ENCODE assay signal across 11 cellular contexts in genomic region chr1:156494309-156494895, GRCh38. TPM values are rescaled to one million over a fixed set of nuclear protein-coding genes. Genes with fewer than 3 reads are reported as not detected.
DNase-seq lines count a peak whose midpoint lies in the region; ATAC-seq and TF ChIP-seq lines count a peak whose summit lies in the region.
"Had no signal": no experiment of that assay in that cellular context is flagged by ENCODE, and none has a peak within 500 bp of the region (broad histone marks: within the 10 kb centered on the region; RNA-seq: fewer than 3 reads in every experiment).

No MANE protein-coding gene starts in this region.

- H3K9me3 ChIP-seq in body of pancreas: no peaks in the 10 kb centered on the region
- no peaks in the 10 kb centered on the region for H3K9me3 ChIP-seq in thyroid gland

- intact Hi-C loops in body of pancreas (cut with DNase I) (no loop called here), thyroid gland (cut with DNase I) (no loop called here)

- peaks cover 17% of the 10 kb centered on the region for H3K36me3 Mint-ChIP-seq in activated naive CD8-positive, alpha-beta T cell treated with anti-CD3 and anti-CD28 coated beads for 36 hours
- peaks cover 12% of the 10 kb centered on the region for H3K36me3 Mint-ChIP-seq in activated naive CD8-positive, alpha-beta T cell treated with anti-CD3 and anti-CD28 coated beads, Interleukin-2, amount 50 U/mL, for 24 hours (ENCODE audit: low read depth)
- H3K36me3 Mint-ChIP-seq in mesothelial cell of epicardium: no peaks in the 10 kb centered on the region
- H3K36me3 Mint-ChIP-seq in HFFc6 (ENCODE audit: low read depth): peaks cover 16% of the 10 kb centered on the region

- H3K4me3 ChIP-seq in body of pancreas (no peak overlapping the region), thyroid gland (replicated peaks in 1 of 3) (no peak overlapping the region)

- peak overlapping the region in 3 of 4 donors; percentile 4 to 7 (median 7) for H3K27ac ChIP-seq in body of pancreas
- H3K27ac ChIP-seq in thyroid gland: peak overlapping the region in 2 of 3 donors; percentile 93 to 97

- TF ChIP-seq POLR2A in body of pancreas (IDR thresholded peaks at IDR 0.05): no peak
- no peak for TF ChIP-seq POLR2A in thyroid gland (IDR thresholded peaks at IDR 0.05)

- H3K9me3 Mint-ChIP-seq in activated naive CD8-positive, alpha-beta T cell treated with anti-CD3 and anti-CD28 coated beads for 36 hours: no peaks in the 10 kb centered on the region
- no peaks in the 10 kb centered on the region for H3K9me3 Mint-ChIP-seq in activated naive CD8-positive, alpha-beta T cell treated with anti-CD3 and anti-CD28 coated beads, Interleukin-2, amount 50 U/mL, for 24 hours
- H3K9me3 Mint-ChIP-seq in mesothelial cell of epicardium: no peaks in the 10 kb centered on the region
- H3K9me3 Mint-ChIP-seq in HFFc6: no peaks in the 10 kb centered on the region
- H3K9me3 Mint-ChIP-seq: activated naive CD8-positive, alpha-beta T cell treated with anti-CD3 and anti-CD28 coated beads, Interleukin-2, amount 10 ng/mL, durations not matched to agents 7 days and 5 days had no signal

- H3K36me3 ChIP-seq in body of pancreas (replicated peaks in 1 of 2; ENCODE audit: insufficient read depth in 1 of 2, low read depth in 2 of 2) (no peaks in the 10 kb centered on the region), thyroid gland (no peaks in the 10 kb centered on the region)

- peaks cover 97% of the 10 kb centered on the region for H3K4me1 ChIP-seq in body of pancreas
- H3K4me1 ChIP-seq in thyroid gland: peaks cover 91 to 92% of the 10 kb centered on the region in 2 donors

- WGBS in body of pancreas, 2 donors: 37 to 51% methylated on average over 5 to 7 of the region's 7 CpGs
- WGBS in thyroid gland, 2 donors: 62 to 66% methylated on average over 7 of the region's 7 CpGs

- no peak for ATAC-seq in activated naive CD8-positive, alpha-beta T cell treated with anti-CD3 and anti-CD28 coated beads, Interleukin-2, amount 50 U/mL, for 24 hours
- no peak for ATAC-seq in body of pancreas
- ATAC-seq in HG03175 (IDR thresholded peaks at IDR 0.05; ENCODE audit: unreplicated experiment): no peak

- no peaks in the 10 kb centered on the region for H3K27me3 Mint-ChIP-seq in activated naive CD8-positive, alpha-beta T cell treated with anti-CD3 and anti-CD28 coated beads for 36 hours
- H3K27me3 Mint-ChIP-seq in activated naive CD8-positive, alpha-beta T cell treated with anti-CD3 and anti-CD28 coated beads, Interleukin-2, amount 50 U/mL, for 24 hours: no peaks in the 10 kb centered on the region
- H3K27me3 Mint-ChIP-seq in mesothelial cell of epicardium (ENCODE audit: low read depth): no peaks in the 10 kb centered on the region
- H3K27me3 Mint-ChIP-seq in HFFc6 (ENCODE audit: insufficient read depth): peaks cover 8% of the 10 kb centered on the region
- H3K27me3 Mint-ChIP-seq: activated naive CD8-positive, alpha-beta T cell treated with anti-CD3 and anti-CD28 coated beads, Interleukin-2, amount 10 ng/mL, durations not matched to agents 7 days and 5 days had no signal

- no peak for DNase-seq in activated naive CD8-positive, alpha-beta T cell treated with anti-CD3 and anti-CD28 coated beads for 36 hours
- no peak for DNase-seq in activated naive CD8-positive, alpha-beta T cell treated with anti-CD3 and anti-CD28 coated beads, Interleukin-2, amount 50 U/mL, for 24 hours
- no peak for DNase-seq in body of pancreas
- DNase-seq in mesothelial cell of epicardium (ENCODE audit: low spot score in 2 of 2, unreplicated experiment in 2 of 2): no peak
- no peak for DNase-seq in thyroid gland
- no peak for DNase-seq in dedifferentiated amniotic fluid mesenchymal stem cell (ENCODE audit: extremely low spot score)
- no peak for DNase-seq in HFFc6
- DNase-seq: activated naive CD8-positive, alpha-beta T cell treated with anti-CD3 and anti-CD28 coated beads, Interleukin-2, amount 10 ng/mL, durations not matched to agents 7 days and 5 days; NCI-H1105 treated with DMSO at 0.1 percent for 48 hours; NCI-H69 had no signal

- H3K27ac Mint-ChIP-seq in activated naive CD8-positive, alpha-beta T cell treated with anti-CD3 and anti-CD28 coated beads for 36 hours: peak overlapping the region; percentile 69
- H3K27ac Mint-ChIP-seq in activated naive CD8-positive, alpha-beta T cell treated with anti-CD3 and anti-CD28 coated beads, Interleukin-2, amount 50 U/mL, for 24 hours: no peak overlapping the region
- H3K27ac Mint-ChIP-seq in mesothelial cell of epicardium: peak overlapping the region; percentile 6
- H3K27ac Mint-ChIP-seq in HFFc6: no peak overlapping the region

- no peak for TF ChIP-seq CTCF in body of pancreas (IDR thresholded peaks at IDR 0.05)
- no peak for TF ChIP-seq CTCF in mesothelial cell of epicardium (IDR thresholded peaks at IDR 0.05; ENCODE audit: unreplicated experiment)
- no peak for TF ChIP-seq CTCF in thyroid gland (IDR thresholded peaks at IDR 0.05)
- TF ChIP-seq CTCF in HFFc6 (IDR thresholded peaks at IDR 0.05): no peak

- H3K4me1 Mint-ChIP-seq in activated naive CD8-positive, alpha-beta T cell treated with anti-CD3 and anti-CD28 coated beads for 36 hours: peaks cover 94% of the 10 kb centered on the region
- H3K4me1 Mint-ChIP-seq in activated naive CD8-positive, alpha-beta T cell treated with anti-CD3 and anti-CD28 coated beads, Interleukin-2, amount 50 U/mL, for 24 hours: peaks cover 99% of the 10 kb centered on the region
- H3K4me1 Mint-ChIP-seq in mesothelial cell of epicardium: peaks cover 73% of the 10 kb centered on the region
- peaks cover 84% of the 10 kb centered on the region for H3K4me1 Mint-ChIP-seq in HFFc6 (ENCODE audit: low read depth)

- no peak overlapping the region for H3K4me3 Mint-ChIP-seq in activated naive CD8-positive, alpha-beta T cell treated with anti-CD3 and anti-CD28 coated beads for 36 hours
- H3K4me3 Mint-ChIP-seq in activated naive CD8-positive, alpha-beta T cell treated with anti-CD3 and anti-CD28 coated beads, Interleukin-2, amount 50 U/mL, for 24 hours: no peak overlapping the region
- H3K4me3 Mint-ChIP-seq in mesothelial cell of epicardium: no peak overlapping the region
- H3K4me3 Mint-ChIP-seq in HFFc6: no peak overlapping the region
- H3K4me3 Mint-ChIP-seq: activated naive CD8-positive, alpha-beta T cell treated with anti-CD3 and anti-CD28 coated beads, Interleukin-2, amount 10 ng/mL, durations not matched to agents 7 days and 5 days had no signal

- no peaks in the 10 kb centered on the region for H3K27me3 ChIP-seq in body of pancreas
- H3K27me3 ChIP-seq in thyroid gland: no peaks in the 10 kb centered on the region

RNA-seq across cellular contexts. Expression of gene MEF2D, which starts 6.2 kb away (rescaled TPM):
- 10 to 100 TPM; 25.7 to 27.8 TPM for total RNA-seq in activated naive CD8-positive, alpha-beta T cell treated with anti-CD3 and anti-CD28 coated beads for 36 hours
- total RNA-seq in body of pancreas (10 to 100 TPM; 15.6 to 18.1 TPM), mesothelial cell of epicardium (37.4 to 40.9 TPM (median 37.8 TPM) in 3 replicates), thyroid gland (10 to 100 TPM; 26.4 to 80.6 (median 32.0) TPM)
- 10 to 100 TPM; 50.0 to 60.1 (median 56.8) TPM for total RNA-seq in HFFc6 (2021; fragmentation: NEBNext Ultra II Directional; extraction: Animal tissue kit (Norgen Biotek cat#: 25700))

Comparison
In these comparisons a context has a peak if more than half of its experiments do, and no peak if none do; other contexts are left out.
1. H3K27ac Mint-ChIP-seq: peak in activated naive CD8-positive, alpha-beta T cell treated with anti-CD3 and anti-CD28 coated beads for 36 hours (single experiment) and mesothelial cell of epicardium (single experiment); none in activated naive CD8-positive, alpha-beta T cell treated with anti-CD3 and anti-CD28 coated beads, Interleukin-2, amount 50 U/mL, for 24 hours (single experiment) and HFFc6 (single experiment).